25 cellular contexts compared by ENCODE assay signal in genomic region chr1:42434340-42434739, GRCh38. TPM values are rescaled to one million over a fixed set of nuclear protein-coding genes. Genes with fewer than 3 reads are reported as not detected.
DNase-seq lines count a peak whose midpoint lies in the region; ATAC-seq, FAIRE-seq and TF ChIP-seq lines count a peak whose summit lies in the region.
"Had no signal": no experiment of that assay in that cellular context is flagged by ENCODE, and none has a peak within 500 bp of the region (broad histone marks: within the 10 kb centered on the region; RNA-seq: fewer than 3 reads in every experiment).

No MANE protein-coding gene starts in this region.

- H3K4me1 Mint-ChIP-seq in osteocyte (ENCODE audit: unreplicated experiment), result no peaks in the 10 kb centered on the region
- H3K4me1 Mint-ChIP-seq: B cell had no signal

- FAIRE-seq in bronchial epithelial cell (lab: Jason Lieb, UNC) (peak; percentile 13), small intestine (lab: Jason Lieb, UNC) (no peak)
- FAIRE-seq: A549, D721Med, GM12878, GM12892, GM18507 had no signal

- DNase-seq in cardiac muscle cell (ENCODE audit: low read depth in 1 of 2, low spot score in 1 of 2) (no peak), Right ventricle myocardium inferior (ENCODE audit: missing footprints) (no peak), ELF-1 (ENCODE audit: low read depth, low spot score) (peak; percentile 19), bronchial epithelial cell (ENCODE audit: low read depth) (no peak), osteocyte (ENCODE audit: extremely low spot score, unreplicated experiment) (peak; percentile 51), HCEC 1CT (no peak), small intestine (no peak)
- DNase-seq: AML-193; Caco-2; Calu3; CD4-positive, alpha-beta T cell; CD8-positive, alpha-beta T cell; DMS79 treated with DMSO at 0.1 percent for 48 hours; GDM1 had no signal

- H3K27me3 ChIP-seq in cardiac muscle cell, result no peaks in the 10 kb centered on the region
- no peaks in the 10 kb centered on the region for H3K27me3 ChIP-seq in bronchial epithelial cell (ENCODE audit: control insufficient read depth, insufficient read depth, low read length)
- H3K27me3 ChIP-seq in small intestine (ENCODE audit: control insufficient read depth in 2 of 2, insufficient read depth in 2 of 2, low read length in 2 of 2), result no peaks in the 10 kb centered on the region
- H3K27me3 ChIP-seq: BLaER1 treated with 17β-estradiol and CSF1 and Interleukin-3, amounts not matched to agents 10 nM and 100 nM had no signal

- H3K4me3 ChIP-seq in cardiac muscle cell (no peak overlapping the region), bronchial epithelial cell (ENCODE audit: low read depth, low read length) (no peak overlapping the region), small intestine (ENCODE audit: low read depth in 1 of 2, low read length in 2 of 2) (no peak overlapping the region)
- H3K4me3 ChIP-seq: A549; BLaER1 treated with 17β-estradiol and CSF1 and Interleukin-3, amounts not matched to agents 10 nM and 100 nM; GM12878 had no signal

- H3K4me1 ChIP-seq in cardiac muscle cell (ENCODE audit: low read depth) (peaks cover 18% of the 10 kb centered on the region), small intestine (ENCODE audit: control insufficient read depth in 2 of 2, insufficient read depth in 1 of 2, low read depth in 1 of 2, low read length in 1 of 2) (no peaks in the 10 kb centered on the region)
- H3K4me1 ChIP-seq: A549 had no signal

- H3K36me3 ChIP-seq in cardiac muscle cell (no peaks in the 10 kb centered on the region), bronchial epithelial cell (ENCODE audit: control insufficient read depth, insufficient read depth, low read length) (no peaks in the 10 kb centered on the region), small intestine (ENCODE audit: control insufficient read depth in 2 of 2, insufficient read depth in 2 of 2, low read length in 2 of 2) (no peaks in the 10 kb centered on the region)
- H3K36me3 ChIP-seq: BLaER1 treated with 17β-estradiol and CSF1 and Interleukin-3, amounts not matched to agents 10 nM and 100 nM had no signal

- no peaks in the 10 kb centered on the region for H3K9me3 Mint-ChIP-seq in osteocyte (ENCODE audit: unreplicated experiment)
- H3K9me3 Mint-ChIP-seq: CD4-positive, alpha-beta T cell; CD8-positive, alpha-beta T cell had no signal

- H3K27ac Mint-ChIP-seq in osteocyte (ENCODE audit: unreplicated experiment), result no peak overlapping the region
- H3K27ac Mint-ChIP-seq: B cell; CD4-positive, alpha-beta T cell; CD8-positive, alpha-beta T cell had no signal

- no peak overlapping the region for H3K4me3 Mint-ChIP-seq in osteocyte (ENCODE audit: unreplicated experiment)
- H3K4me3 Mint-ChIP-seq: B cell; CD4-positive, alpha-beta T cell; CD8-positive, alpha-beta T cell had no signal

- 92 to 94% (median 92%) methylated on average over 4 of the region's 4 CpGs for WGBS in small intestine, 3 donors

- H3K9me3 ChIP-seq in cardiac muscle cell (ENCODE audit: low read depth) (no peaks in the 10 kb centered on the region), small intestine (ENCODE audit: control insufficient read depth, low read depth) (no peaks in the 10 kb centered on the region)
- H3K9me3 ChIP-seq: A549; BLaER1 treated with 17β-estradiol and CSF1 and Interleukin-3, amounts not matched to agents 10 nM and 100 nM; Caco-2 had no signal

- ATAC-seq in Right ventricle myocardium inferior, result no peak
- ATAC-seq: A549; CD8-positive, alpha-beta T cell; GM12878 had no signal

- H3K27me3 Mint-ChIP-seq in osteocyte (ENCODE audit: unreplicated experiment), result peaks cover 15% of the 10 kb centered on the region
- H3K27me3 Mint-ChIP-seq: CD4-positive, alpha-beta T cell had no signal

- H3K27ac ChIP-seq in cardiac muscle cell (peak overlapping the region; percentile 86), small intestine (ENCODE audit: low read depth in 1 of 2, low read length in 1 of 2) (no peak overlapping the region)
- H3K27ac ChIP-seq: 22Rv1; A549; BLaER1 treated with 17β-estradiol and CSF1 and Interleukin-3, amounts not matched to agents 10 nM and 100 nM; C4-2B had no signal

- intact Hi-C loops in Right ventricle myocardium inferior (cut with DNase I), result no loop called here

- no peaks in the 10 kb centered on the region for H3K36me3 Mint-ChIP-seq in osteocyte (ENCODE audit: unreplicated experiment)
- H3K36me3 Mint-ChIP-seq: CD8-positive, alpha-beta T cell had no signal

- TF ChIP-seq CTCF in cardiac muscle cell (IDR thresholded peaks at IDR 0.05; ENCODE audit: low read depth, low read length) (no peak), bronchial epithelial cell (IDR thresholded peaks at IDR 0.05; ENCODE audit: insufficient read depth, low read length, severe bottlenecking) (no peak), osteocyte (IDR thresholded peaks at IDR 0.05) (no peak)

RNA-seq across cellular contexts. Expression of gene ZMYND12, which starts 21.5 kb away (rescaled TPM):
- total RNA-seq in cardiac muscle cell (0.39 and 1.1 TPM in 2 replicates), Right ventricle myocardium inferior (1.4 TPM), bronchial epithelial cell (0.26 and 0.90 TPM in 2 replicates), osteocyte (0.31 and 0.40 TPM in 2 replicates)
- polyA plus RNA-seq in cardiac muscle cell (0.21 and 1.9 TPM in 2 replicates), small intestine (1 to 10 TPM in 1 of 3 donors, under 1 TPM in 1, not detected in 1; 0.89 to 1.1 TPM)
- total RNA-seq: A172, G401 had no signal

RNA-seq across cellular contexts. Expression of gene PPCS, which starts 22.0 kb away (rescaled TPM):
- total RNA-seq in cardiac muscle cell (54.5 and 144 TPM in 2 replicates), Right ventricle myocardium inferior (36.8 TPM), bronchial epithelial cell (34.8 and 52.4 TPM in 2 replicates), osteocyte (41.7 TPM in 2 replicates)
- polyA plus RNA-seq in cardiac muscle cell (93.4 and 102 TPM in 2 replicates), small intestine (100 to 1,000 TPM in 2 of 3 donors, 10 to 100 TPM in 1; 85.0 to 175 (median 116) TPM)

RNA-seq across cellular contexts. Expression of gene CCDC30, which starts 28.7 kb away (rescaled TPM):
- total RNA-seq in cardiac muscle cell, result 1.8 and 3.2 TPM in 2 replicates
- polyA plus RNA-seq in cardiac muscle cell, result 4.2 and 7.1 TPM in 2 replicates
- total RNA-seq in Right ventricle myocardium inferior, result 1.9 TPM
- 0.77 and 0.79 TPM in 2 replicates for total RNA-seq in bronchial epithelial cell
- 3.3 and 4.1 TPM in 2 replicates for total RNA-seq in osteocyte
- under 1 TPM; 0.67 to 0.87 (median 0.81) TPM for polyA plus RNA-seq in small intestine

RNA-seq across cellular contexts. Expression of gene RIMKLA, which starts 53.7 kb away (rescaled TPM):
- total RNA-seq in cardiac muscle cell (8.1 and 14.9 TPM in 2 replicates), Right ventricle myocardium inferior (7.5 TPM), bronchial epithelial cell (under 0.01 TPM in 1 of 2 replicates, not detected in the other), osteocyte (not detected in 2 replicates)
- polyA plus RNA-seq in cardiac muscle cell (16.3 and 21.8 TPM in 2 replicates), small intestine (under 1 TPM; under 0.01 to 0.63 (median under 0.01) TPM)
- total RNA-seq: A172, B cell had no signal

Comparison
In these comparisons a context has a peak if more than half of its experiments do, and no peak if none do; other contexts are left out.
1. DNase-seq: peak in ELF-1 (single experiment) and osteocyte (single experiment); none in cardiac muscle cell (0 of 2), Right ventricle myocardium inferior (single experiment), bronchial epithelial cell (single experiment), HCEC 1CT (single experiment) and small intestine (single experiment).